ENCODE assay signal across 14 cellular contexts in genomic region chr18:12228308-12228707, GRCh38. TPM values are rescaled to one million over a fixed set of nuclear protein-coding genes. Genes with fewer than 3 reads are reported as not detected.
A peak's percentile ranks its signal among the peaks of the same experiment; 100 is the strongest.
DNase-seq lines count a peak whose midpoint lies in the region; ATAC-seq, FAIRE-seq and TF ChIP-seq lines count a peak whose summit lies in the region.
"Not testable (repeated sequence)": the region's sequence is repeated elsewhere in the genome, so short reads cannot be mapped to it uniquely, and the experiment has no call there.
"Had no signal": no experiment of that assay in that cellular context is flagged by ENCODE, and none has a peak within 500 bp of the region (broad histone marks: within the 10 kb centered on the region; RNA-seq: fewer than 3 reads in every experiment).

No MANE protein-coding gene starts in this region.

- not testable (repeated sequence) for TF ChIP-seq CTCF in GM12865 (IDR thresholded peaks at IDR 0.05; ENCODE audit: insufficient read depth, low read depth, low read length, missing control alignments); endothelial cell of umbilical vein (IDR thresholded peaks at IDR 0.05; ENCODE audit: extremely low read depth in 1 of 2, insufficient read depth in 1 of 2, low read depth in 1 of 2, low read length in 2 of 2)

- not testable (repeated sequence) for BruUV-seq in endothelial cell of umbilical vein (replicated peaks; lab: Mats Ljungman, UMichigan)

- H3K4me3 ChIP-seq in GM12865 (ENCODE audit: low read depth, low read length); endothelial cell of umbilical vein (replicated peaks in 1 of 3; ENCODE audit: insufficient read depth in 1 of 3, low read depth in 1 of 3, low read length in 3 of 3): not testable (repeated sequence)

- H3K27me3 ChIP-seq in endothelial cell of umbilical vein (ENCODE audit: control insufficient read depth in 2 of 2, insufficient read depth in 2 of 2, low read length in 2 of 2), result not testable (repeated sequence)

- H3K4me1 Mint-ChIP-seq in activated T-cell treated with anti-CD3 and anti-CD28 coated beads, Interleukin-2, amount 50 U/mL, for 72 hours (ENCODE audit: low read depth), result not testable (repeated sequence)

- peak; percentile 53 for DNase-seq in GM12865 (ENCODE audit: low read depth)
- DNase-seq in GM18507 (ENCODE audit: extremely low spot score, insufficient read length, low read depth); activated T-cell treated with anti-CD3 and anti-CD28 coated beads, Interleukin-2, amount 50 U/mL, for 72 hours; endothelial cell of umbilical vein (ENCODE audit: low read depth, low spot score): not testable (repeated sequence)

- H3K4me2 ChIP-seq in endothelial cell of umbilical vein (ENCODE audit: insufficient read depth, low read length), result not testable (repeated sequence)

- not testable (repeated sequence) for H3K27ac ChIP-seq in endothelial cell of umbilical vein (ENCODE audit: insufficient read depth, low read depth, low read length)

- FAIRE-seq in GM18507 (lab: Jason Lieb, UNC) (peak; percentile 49), endothelial cell of umbilical vein (lab: Jason Lieb, UNC) (peak; percentile 26)

- not testable (repeated sequence) for H4K20me1 ChIP-seq in endothelial cell of umbilical vein (replicated peaks; ENCODE audit: control insufficient read depth, extremely low read depth, insufficient read depth, low read length)

- H3K27me3 Mint-ChIP-seq in activated T-cell treated with anti-CD3 and anti-CD28 coated beads, Interleukin-2, amount 50 U/mL, for 72 hours (ENCODE audit: low read depth), result not testable (repeated sequence)

- H3K4me1 ChIP-seq in endothelial cell of umbilical vein (ENCODE audit: control insufficient read depth, extremely low read depth, insufficient read depth, low read length), result not testable (repeated sequence)

- not testable (repeated sequence) for H3K9me3 Mint-ChIP-seq in activated T-cell treated with anti-CD3 and anti-CD28 coated beads, Interleukin-2, amount 50 U/mL, for 72 hours

- not testable (repeated sequence) for H3K9ac ChIP-seq in endothelial cell of umbilical vein (replicated peaks; ENCODE audit: extremely low read depth, insufficient read depth, low read length)

- H3K79me2 ChIP-seq in endothelial cell of umbilical vein (ENCODE audit: control insufficient read depth, insufficient read depth, low read length), result not testable (repeated sequence)

- POLR2A ChIA-PET in endothelial cell of umbilical vein (lab: Charles Lee), result not testable (repeated sequence)

- not testable (repeated sequence) for H2AFZ ChIP-seq in endothelial cell of umbilical vein (ENCODE audit: low read depth, low read length)

- H3K36me3 Mint-ChIP-seq in activated T-cell treated with anti-CD3 and anti-CD28 coated beads, Interleukin-2, amount 50 U/mL, for 72 hours (ENCODE audit: insufficient read depth in 2 of 2), result not testable (repeated sequence)

- not testable (repeated sequence) for H3K27ac Mint-ChIP-seq in activated T-cell treated with anti-CD3 and anti-CD28 coated beads, Interleukin-2, amount 50 U/mL, for 72 hours

- H3K9me3 ChIP-seq in endothelial cell of umbilical vein (replicated peaks; ENCODE audit: control insufficient read depth, insufficient read depth, low read length), result not testable (repeated sequence)

- CTCF ChIA-PET in endothelial cell of umbilical vein (lab: Charles Lee), result not testable (repeated sequence)

- ATAC-seq in GM18520 (IDR thresholded peaks at IDR 0.05; ENCODE audit: unreplicated experiment) (peak; percentile 46), GM21390 (IDR thresholded peaks at IDR 0.05; ENCODE audit: unreplicated experiment) (peak; percentile 66), HG02885 (IDR thresholded peaks at IDR 0.05; ENCODE audit: poor library complexity, unreplicated experiment) (peak; percentile 74)
- ATAC-seq in activated T-cell treated with anti-CD3 and anti-CD28 coated beads, Interleukin-2, amount 50 U/mL, for 72 hours (replicated peaks in 1 of 2), result peak; percentile 18 to 37

- not testable (repeated sequence) for H3K36me3 ChIP-seq in endothelial cell of umbilical vein (ENCODE audit: control insufficient read depth in 2 of 2, extremely low read depth in 1 of 2, insufficient read depth in 2 of 2, low read length in 2 of 2)

- intact Hi-C loops in endothelial cell of umbilical vein (cut with micrococcal nuclease), result not testable (repeated sequence)

- not testable (repeated sequence) for H3K9me1 ChIP-seq in endothelial cell of umbilical vein (replicated peaks; ENCODE audit: control insufficient read depth, extremely low read depth, insufficient read depth, low read length)

- dilution Hi-C loops in endothelial cell of umbilical vein (cut with MboI; ENCODE audit: extremely low pct_ligation_motif_present, low sequenced_read_pairs), result not testable (repeated sequence)

- H3K4me3 Mint-ChIP-seq in activated T-cell treated with anti-CD3 and anti-CD28 coated beads, Interleukin-2, amount 50 U/mL, for 72 hours, result not testable (repeated sequence)

- TF ChIP-seq POLR2A in endothelial cell of umbilical vein (IDR thresholded peaks at IDR 0.05; ENCODE audit: low read depth, low read length), result not testable (repeated sequence)

RNA-seq across cellular contexts. Expression of gene CIDEA, which starts 25.9 kb away (rescaled TPM):
- total RNA-seq in activated T-cell treated with anti-CD3 and anti-CD28 coated beads, Interleukin-2, amount 50 U/mL, for 72 hours, result not detected
- 0.42 and 1.8 TPM in 2 replicates for total RNA-seq in endothelial cell of umbilical vein
- not detected in 2 replicates for polyA plus RNA-seq in endothelial cell of umbilical vein
- polyA plus RNA-seq in endothelial cell of umbilical vein (2011; cell fraction: cytosol; rRNA removed), result not detected in 2 replicates
- polyA plus RNA-seq in endothelial cell of umbilical vein (2011; cell fraction: nucleus; rRNA removed), result not detected in 2 replicates
- polyA plus RNA-seq in endothelial cell of umbilical vein (2012), result not detected in 2 replicates
- not detected in 2 replicates for polyA minus RNA-seq in endothelial cell of umbilical vein
- not detected for polyA minus RNA-seq in endothelial cell of umbilical vein (2011; cell fraction: cytosol; rRNA and poly(A)+ RNA removed)
- polyA minus RNA-seq in endothelial cell of umbilical vein (2011; cell fraction: nucleus; rRNA and poly(A)+ RNA removed), result not detected in 2 replicates
- total RNA-seq: CD4-positive, alpha-beta T cell; CD8-positive, alpha-beta memory T cell; GM23338; H4; H9 had no signal
- polyA plus RNA-seq: A549; CD14-positive monocyte; CD8-positive, alpha-beta memory T cell had no signal
